16 cellular contexts compared by ENCODE assay signal in the genomic region with DNA sequence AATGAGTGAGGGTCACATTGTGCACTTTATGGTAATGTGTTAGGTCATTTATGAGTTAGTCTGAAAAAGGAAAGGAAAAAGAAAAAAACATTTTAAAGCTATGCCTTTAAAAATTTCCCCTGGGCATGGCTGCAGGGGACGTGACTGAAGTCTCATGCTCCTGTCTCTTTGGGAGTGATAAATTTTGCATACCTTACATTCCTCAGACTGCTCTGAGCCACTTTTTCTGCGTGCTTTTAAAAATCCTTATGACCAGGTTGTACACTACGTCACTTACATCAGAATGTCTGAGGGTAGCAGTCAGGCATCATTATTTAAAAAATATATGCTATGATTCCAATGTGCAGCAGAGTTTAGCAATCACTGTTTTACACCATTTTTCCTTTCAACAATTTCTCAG.
A peak's percentile ranks its signal among the peaks of the same experiment; 100 is the strongest.
DNase-seq lines count a peak whose midpoint lies in the region; ATAC-seq, FAIRE-seq and TF ChIP-seq lines count a peak whose summit lies in the region.
"Had no signal": no experiment of that assay in that cellular context is flagged by ENCODE, and none has a peak within 500 bp of the region (broad histone marks: within the 10 kb centered on the region; RNA-seq: fewer than 3 reads in every experiment).

No MANE protein-coding gene starts in this region.

- no TSS peak for BruUV-seq in GM12878 (replicated peaks; lab: Mats Ljungman, UMichigan)

- 19% methylated on average over 3 of the region's 3 CpGs for WGBS in GM12878 (ENCODE audit: insufficient coverage, insufficient replicate concordance, low lambda C conversion rate, missing lambda C conversion rate)

- intact Hi-C loops in GM12878 (cut with micrococcal nuclease; ENCODE audit: unreplicated experiment) = no loop called here

- no peak overlapping the region for H3K27ac ChIP-seq in GM12878 (ENCODE audit: control insufficient read depth, insufficient read depth)
- H3K27ac ChIP-seq: BLaER1 treated with 17β-estradiol and CSF1 and Interleukin-3, amounts not matched to agents 10 nM and 100 nM; KMS-11 had no signal

- H3K4me3 ChIP-seq in GM12878 = no peak overlapping the region
- H3K4me3 ChIP-seq: BLaER1 treated with 17β-estradiol and CSF1 and Interleukin-3, amounts not matched to agents 10 nM and 100 nM had no signal

- TF ChIP-seq EP300 in GM12878 (IDR thresholded peaks at IDR 0.05; ENCODE audit: borderline replicate concordance in 1 of 2, control insufficient read depth in 1 of 2, low read depth in 2 of 2, low read length in 2 of 2) = no peak

- peak overlapping the region; percentile 92 for H3K27ac Mint-ChIP-seq in mesothelial cell of epicardium

- TF ChIP-seq POLR2A in GM12878 (IDR thresholded peaks at IDR 0.05; ENCODE audit: low read depth, low read length) = no peak

- peaks cover 20% of the 10 kb centered on the region for H3K9me3 Mint-ChIP-seq in mesothelial cell of epicardium

- H3K27me3 ChIP-seq in GM12878 (replicated peaks in 1 of 2; ENCODE audit: control insufficient read depth in 2 of 2, insufficient read depth in 2 of 2, low read length in 1 of 2) = no peaks in the 10 kb centered on the region
- H3K27me3 ChIP-seq: BLaER1 treated with 17β-estradiol and CSF1 and Interleukin-3, amounts not matched to agents 10 nM and 100 nM had no signal

- H3K4me1 ChIP-seq in GM12878 (ENCODE audit: control insufficient read depth, insufficient read depth, low read length) = no peaks in the 10 kb centered on the region

- no peak overlapping the region for H3K9ac ChIP-seq in GM12878 (ENCODE audit: control insufficient read depth, insufficient read depth, low read length)
- H3K9ac ChIP-seq: BLaER1 treated with 17β-estradiol and CSF1 and Interleukin-3, amounts not matched to agents 10 nM and 100 nM; KMS-11 had no signal

- no peak for TF ChIP-seq RAD21 in GM12878 (IDR thresholded peaks at IDR 0.05; ENCODE audit: insufficient read depth, low read depth, low read length)

- H3K9me3 ChIP-seq in GM12878 (replicated peaks; ENCODE audit: control insufficient read depth, insufficient read depth, low read length) = no peaks in the 10 kb centered on the region; the same call in 2 of the 3 replicates

- in situ Hi-C loops in GM12878 (cut with MboI) = no loop called here
- in situ Hi-C loops in GM13976 (cut with MboI; ENCODE audit: low sequenced_read_pairs, unreplicated experiment) = no loop called here

- SMC1A ChIA-PET in GM12878 (lab: Charles Lee; ENCODE audit: uncharacterized antibody, unreplicated experiment) = no interaction called here

- H3K27me3 Mint-ChIP-seq in mesothelial cell of epicardium (ENCODE audit: low read depth) = no peaks in the 10 kb centered on the region

- RAD21 ChIA-PET in GM12878 (lab: Charles Lee; ENCODE audit: unreplicated experiment) = no interaction called here

- H3K36me3 ChIP-seq in GM12878 (ENCODE audit: control insufficient read depth in 2 of 2, insufficient read depth in 2 of 2, low read length in 1 of 2) = no peaks in the 10 kb centered on the region
- H3K36me3 ChIP-seq: BLaER1 treated with 17β-estradiol and CSF1 and Interleukin-3, amounts not matched to agents 10 nM and 100 nM had no signal

- no peaks in the 10 kb centered on the region for H3K79me2 ChIP-seq in GM12878 (ENCODE audit: control insufficient read depth, insufficient read depth, low read length)

- no peaks in the 10 kb centered on the region for H3K36me3 Mint-ChIP-seq in mesothelial cell of epicardium

- DNase-seq in EH (ENCODE audit: low read depth) (peak; percentile 92), M059J (ENCODE audit: low read depth) (peak; percentile 91), GM12878 (ENCODE audit: low read depth, low spot score) (no peak), mesothelial cell of epicardium (ENCODE audit: low spot score in 2 of 2, unreplicated experiment in 2 of 2) (no peak), NOMO-1 treated with DMSO at 0.1 percent for 48 hours (lab: John Stamatoyannopoulos, UW; ENCODE audit: unreplicated experiment) (no peak), GM13976 (ENCODE audit: low spot score) (no peak)
- DNase-seq in activated CD8-positive, alpha-beta memory T cell treated with anti-CD3 and anti-CD28 coated beads, Interleukin-2, amount 50 U/mL, for 48 hours = no peak
- DNase-seq: amygdala; foreskin fibroblast; NCI-H146; NCI-H524 treated with DMSO at 0.1 percent for 48 hours; stimulated activated CD4-positive, alpha-beta T cell treated with anti-CD3 and anti-CD28 coated beads, Interleukin-2, amount 100 ng/mL, for 48 hours; T-helper 2 cell had no signal

- H3K4me1 Mint-ChIP-seq in mesothelial cell of epicardium = peaks cover 22% of the 10 kb centered on the region

- ATAC-seq in GM12878 = no peak
- no peak for ATAC-seq in GM19023 (IDR thresholded peaks at IDR 0.05; ENCODE audit: unreplicated experiment)

- POLR2A ChIA-PET in GM12878 (lab: Charles Lee) = no interaction called here

- H4K20me1 ChIP-seq in GM12878 (ENCODE audit: control insufficient read depth, insufficient read depth) = no peaks in the 10 kb centered on the region
- H4K20me1 ChIP-seq: BLaER1 treated with 17β-estradiol and CSF1 and Interleukin-3, amounts not matched to agents 10 nM and 100 nM had no signal

- no peak overlapping the region for H3K4me2 ChIP-seq in GM12878 (ENCODE audit: control insufficient read depth, insufficient read depth)
- H3K4me2 ChIP-seq: BLaER1 treated with 17β-estradiol and CSF1 and Interleukin-3, amounts not matched to agents 10 nM and 100 nM; KMS-11 had no signal

- no peak overlapping the region for H2AFZ ChIP-seq in GM12878 (ENCODE audit: control insufficient read depth, low read depth, low read length)

- FAIRE-seq in GM12878 (lab: Jason Lieb, UNC) = peak; percentile 23

- CTCF ChIA-PET in GM12878 (lab: Yijun Ruan, JAX) = no interaction called here

- no peak overlapping the region for H3K4me3 Mint-ChIP-seq in mesothelial cell of epicardium

- TF ChIP-seq CTCF in GM12878 (IDR thresholded peaks at IDR 0.05 in 2 of 3, conservative IDR thresholded peaks at IDR 0.05 in 1 of 3; ENCODE audit: control insufficient read depth in 2 of 3, extremely low read depth in 1 of 3, insufficient read depth in 1 of 3, low read depth in 3 of 3, low read length in 3 of 3) = no peak
- no peak for TF ChIP-seq CTCF in mesothelial cell of epicardium (IDR thresholded peaks at IDR 0.05; ENCODE audit: unreplicated experiment)
- no peak for TF ChIP-seq CTCF in GM13976 (IDR thresholded peaks at IDR 0.05; ENCODE audit: borderline replicate concordance, control extremely low read depth, extremely low read depth, insufficient read depth, missing control alignments)

TF ChIP-seq in GM12878, 131 proteins besides CTCF, POLR2A, EP300 and RAD21:
- TF ChIP-seq BMI1 (IDR thresholded peaks at IDR 0.05; ENCODE audit: borderline replicate concordance) (no peak), HDAC2 (IDR thresholded peaks at IDR 0.05) (no peak), BRCA1 (IDR thresholded peaks at IDR 0.05; ENCODE audit: low read depth, low read length) (no peak), IKZF2 (IDR thresholded peaks at IDR 0.05) (no peak), SMAD1 (IDR thresholded peaks at IDR 0.05; ENCODE audit: low read depth, partially characterized antibody) (no peak), RUNX3 (IDR thresholded peaks at IDR 0.05; ENCODE audit: low read length) (no peak), MTA3 (IDR thresholded peaks at IDR 0.05; ENCODE audit: borderline replicate concordance, low read length) (no peak), CREM (IDR thresholded peaks at IDR 0.05; ENCODE audit: low read depth) (no peak), SPI1 (IDR thresholded peaks at IDR 0.05; ENCODE audit: borderline replicate concordance, insufficient read depth, low read depth, low read length) (no peak), BHLHE40 (IDR thresholded peaks at IDR 0.05; ENCODE audit: borderline replicate concordance in 1 of 2, low read depth in 2 of 2, low read length in 1 of 2) (no peak), SP1 (IDR thresholded peaks at IDR 0.05; ENCODE audit: low read depth, low read length) (no peak), KDM1A (IDR thresholded peaks at IDR 0.05; ENCODE audit: borderline replicate concordance) (no peak), POLR2AphosphoS5 (IDR thresholded peaks at IDR 0.05; ENCODE audit: low read length) (no peak), POLR2AphosphoS2 (IDR thresholded peaks at IDR 0.05; ENCODE audit: low read depth, low read length) (no peak), FOS (IDR thresholded peaks at IDR 0.05; ENCODE audit: borderline replicate concordance, extremely low read depth, insufficient read length) (no peak)
- TF ChIP-seq, protein P1, sequence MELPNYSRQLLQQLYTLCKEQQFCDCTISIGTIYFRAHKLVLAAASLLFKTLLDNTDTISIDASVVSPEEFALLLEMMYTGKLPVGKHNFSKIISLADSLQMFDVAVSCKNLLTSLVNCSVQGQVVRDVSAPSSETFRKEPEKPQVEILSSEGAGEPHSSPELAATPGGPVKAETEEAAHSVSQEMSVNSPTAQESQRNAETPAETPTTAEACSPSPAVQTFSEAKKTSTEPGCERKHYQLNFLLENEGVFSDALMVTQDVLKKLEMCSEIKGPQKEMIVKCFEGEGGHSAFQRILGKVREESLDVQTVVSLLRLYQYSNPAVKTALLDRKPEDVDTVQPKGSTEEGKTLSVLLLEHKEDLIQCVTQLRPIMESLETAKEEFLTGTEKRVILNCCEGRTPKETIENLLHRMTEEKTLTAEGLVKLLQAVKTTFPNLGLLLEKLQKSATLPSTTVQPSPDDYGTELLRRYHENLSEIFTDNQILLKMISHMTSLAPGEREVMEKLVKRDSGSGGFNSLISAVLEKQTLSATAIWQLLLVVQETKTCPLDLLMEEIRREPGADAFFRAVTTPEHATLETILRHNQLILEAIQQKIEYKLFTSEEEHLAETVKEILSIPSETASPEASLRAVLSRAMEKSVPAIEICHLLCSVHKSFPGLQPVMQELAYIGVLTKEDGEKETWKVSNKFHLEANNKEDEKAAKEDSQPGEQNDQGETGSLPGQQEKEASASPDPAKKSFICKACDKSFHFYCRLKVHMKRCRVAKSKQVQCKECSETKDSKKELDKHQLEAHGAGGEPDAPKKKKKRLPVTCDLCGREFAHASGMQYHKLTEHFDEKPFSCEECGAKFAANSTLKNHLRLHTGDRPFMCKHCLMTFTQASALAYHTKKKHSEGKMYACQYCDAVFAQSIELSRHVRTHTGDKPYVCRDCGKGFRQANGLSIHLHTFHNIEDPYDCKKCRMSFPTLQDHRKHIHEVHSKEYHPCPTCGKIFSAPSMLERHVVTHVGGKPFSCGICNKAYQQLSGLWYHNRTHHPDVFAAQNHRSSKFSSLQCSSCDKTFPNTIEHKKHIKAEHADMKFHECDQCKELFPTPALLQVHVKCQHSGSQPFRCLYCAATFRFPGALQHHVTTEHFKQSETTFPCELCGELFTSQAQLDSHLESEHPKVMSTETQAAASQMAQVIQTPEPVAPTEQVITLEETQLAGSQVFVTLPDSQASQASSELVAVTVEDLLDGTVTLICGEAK (IDR thresholded peaks at IDR 0.05; ENCODE audit: borderline replicate concordance) = no peak

Comparison
In these comparisons a context has a peak if more than half of its experiments do, and no peak if none do; other contexts are left out.
1. DNase-seq: peak in EH (single experiment) and M059J (single experiment); none in GM12878 (single experiment), mesothelial cell of epicardium (0 of 2), activated CD8-positive, alpha-beta memory T cell treated with anti-CD3 and anti-CD28 coated beads, Interleukin-2, amount 50 U/mL, for 48 hours (single experiment), NOMO-1 treated with DMSO at 0.1 percent for 48 hours (single experiment) and GM13976 (single experiment).